Comparison of ENCODE assay signal across 1 cellular context in the genomic region with DNA sequence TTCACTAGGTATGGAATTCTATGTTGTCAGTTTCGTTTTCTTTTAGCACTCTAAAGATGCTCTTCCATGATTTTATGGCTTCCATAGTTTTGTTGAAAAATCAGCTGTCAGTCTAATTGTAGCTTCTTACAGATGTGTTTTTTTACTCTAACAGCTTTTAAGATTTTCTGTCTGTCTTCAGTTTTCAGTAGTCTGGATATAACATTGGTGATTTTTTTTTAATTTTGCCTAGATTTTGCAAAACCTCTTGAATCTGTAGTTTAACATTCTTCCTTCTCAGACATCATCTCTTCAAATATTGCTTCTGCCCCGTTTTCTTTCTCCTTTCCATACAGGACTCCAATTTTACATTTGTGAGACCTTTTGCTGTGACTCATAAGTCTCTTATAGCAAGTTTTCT.
TF ChIP-seq lines count a peak whose summit lies in the region.

No MANE protein-coding gene starts in this region.

TF ChIP-seq in HEK293, 187 proteins besides CTCF, POLR2A, EP300 and RAD21 (continued from another document and continues in another):
- TF ChIP-seq ZNF529 (tag by site-specific recombination; IDR thresholded peaks at IDR 0.05; ENCODE audit: insufficient replicate concordance) (peak; percentile 87), SP3 (tag by site-specific recombination; IDR thresholded peaks at IDR 0.05) (0 out of 2 replicates have a peak, but pooled peaks have one; percentile 21), ZXDB (tag by site-specific recombination; IDR thresholded peaks at IDR 0.05) (0 out of 2 replicates have a peak, but pooled peaks have one; percentile 36), ZFP41 (tag by site-specific recombination; IDR thresholded peaks at IDR 0.05; ENCODE audit: borderline replicate concordance) (no peak), ZNF626 (tag by site-specific recombination; IDR thresholded peaks at IDR 0.05) (peak; percentile 100), ZNF10 (tag by site-specific recombination; IDR thresholded peaks at IDR 0.05) (peak; percentile 13; the same call in 1 of the 2 replicates), ZNF610 (tag by site-specific recombination; IDR thresholded peaks at IDR 0.05; ENCODE audit: borderline replicate concordance) (peak; percentile 87; the same call in 1 of the 2 replicates), ZNF23 (tag by site-specific recombination; IDR thresholded peaks at IDR 0.05; ENCODE audit: borderline replicate concordance) (no peak), MZF1 (tag by site-specific recombination; IDR thresholded peaks at IDR 0.05; ENCODE audit: borderline replicate concordance) (no peak), ZFHX2 (tag by site-specific recombination; conservative IDR thresholded peaks at IDR 0.05) (no peak), ZNF670 (tag by site-specific recombination; IDR thresholded peaks at IDR 0.05; ENCODE audit: low read depth) (no peak), ZNF133 (tag by site-specific recombination; IDR thresholded peaks at IDR 0.05) (peak; percentile 55; the same call in 1 of the 2 replicates), ZNF501 (tag by site-specific recombination; IDR thresholded peaks at IDR 0.05) (no peak), ZNF549 (tag by site-specific recombination; IDR thresholded peaks at IDR 0.05) (peak; percentile 84), GLIS2 (tag by site-specific recombination; IDR thresholded peaks at IDR 0.05) (no peak), ZNF157 (tag by site-specific recombination; IDR thresholded peaks at IDR 0.05) (0 out of 2 replicates have a peak, but pooled peaks have one; percentile 9), ZNF184 (tag by site-specific recombination; IDR thresholded peaks at IDR 0.05) (peak; percentile 86; the same call in 1 of the 2 replicates), PRDM1 (tag by site-specific recombination; IDR thresholded peaks at IDR 0.05) (0 out of 2 replicates have a peak, but pooled peaks have one; percentile 7), ZNF155 (tag by site-specific recombination; IDR thresholded peaks at IDR 0.05) (peak; percentile 28; the same call in 1 of the 2 replicates), ZNF837 (tag by site-specific recombination; IDR thresholded peaks at IDR 0.05) (no peak), ZFP37 (tag by site-specific recombination; IDR thresholded peaks at IDR 0.05) (no peak), ZNF623 (tag by site-specific recombination; IDR thresholded peaks at IDR 0.05) (no peak), HOXC10 (CRISPR knock-in tag; IDR thresholded peaks at IDR 0.05) (no peak), ZNF214 (tag by site-specific recombination; IDR thresholded peaks at IDR 0.05; ENCODE audit: borderline replicate concordance) (no peak), ZNF571 (tag by site-specific recombination; IDR thresholded peaks at IDR 0.05) (no peak), HOXD13 (CRISPR knock-in tag; IDR thresholded peaks at IDR 0.05; ENCODE audit: borderline replicate concordance) (no peak), SETDB1 (IDR thresholded peaks at IDR 0.05; ENCODE audit: insufficient read length, low read length) (peak; percentile 99), ZNF558 (tag by site-specific recombination; IDR thresholded peaks at IDR 0.05) (peak; percentile 79), ZBTB48 (tag by site-specific recombination; IDR thresholded peaks at IDR 0.05) (no peak), ZNF324 (tag by site-specific recombination; IDR thresholded peaks at IDR 0.05) (peak; percentile 70; the same call in 1 of the 2 replicates), ZNF302 (tag by site-specific recombination; IDR thresholded peaks at IDR 0.05; ENCODE audit: low read depth) (no peak), KLF10 (tag by site-specific recombination; IDR thresholded peaks at IDR 0.05) (no peak), ZFP69B (tag by site-specific recombination; IDR thresholded peaks at IDR 0.05) (no peak; the same call in 1 of the 2 replicates), ZNF266 (tag by site-specific recombination; IDR thresholded peaks at IDR 0.05; ENCODE audit: low read depth) (no peak), ZNF24 (tag by site-specific recombination; IDR thresholded peaks at IDR 0.05) (no peak), ZNF585B (tag by site-specific recombination; IDR thresholded peaks at IDR 0.05) (0 out of 2 replicates have a peak, but pooled peaks have one; percentile 8), ZNF19 (tag by site-specific recombination; IDR thresholded peaks at IDR 0.05; ENCODE audit: low read depth) (no peak), ZNF311 (tag by site-specific recombination; IDR thresholded peaks at IDR 0.05; ENCODE audit: borderline replicate concordance) (no peak), ZNF350 (tag by site-specific recombination; IDR thresholded peaks at IDR 0.05) (0 out of 2 replicates have a peak, but pooled peaks have one; percentile 15), ZNF433 (tag by site-specific recombination; IDR thresholded peaks at IDR 0.05; ENCODE audit: low read depth) (no peak), GLIS1 (tag by site-specific recombination; IDR thresholded peaks at IDR 0.05) (no peak), ZNF510 (tag by site-specific recombination; IDR thresholded peaks at IDR 0.05; ENCODE audit: insufficient replicate concordance) (peak; percentile 79), ZEB2 (tag by site-specific recombination; IDR thresholded peaks at IDR 0.05) (no peak)
- TF ChIP-seq, protein P1, sequence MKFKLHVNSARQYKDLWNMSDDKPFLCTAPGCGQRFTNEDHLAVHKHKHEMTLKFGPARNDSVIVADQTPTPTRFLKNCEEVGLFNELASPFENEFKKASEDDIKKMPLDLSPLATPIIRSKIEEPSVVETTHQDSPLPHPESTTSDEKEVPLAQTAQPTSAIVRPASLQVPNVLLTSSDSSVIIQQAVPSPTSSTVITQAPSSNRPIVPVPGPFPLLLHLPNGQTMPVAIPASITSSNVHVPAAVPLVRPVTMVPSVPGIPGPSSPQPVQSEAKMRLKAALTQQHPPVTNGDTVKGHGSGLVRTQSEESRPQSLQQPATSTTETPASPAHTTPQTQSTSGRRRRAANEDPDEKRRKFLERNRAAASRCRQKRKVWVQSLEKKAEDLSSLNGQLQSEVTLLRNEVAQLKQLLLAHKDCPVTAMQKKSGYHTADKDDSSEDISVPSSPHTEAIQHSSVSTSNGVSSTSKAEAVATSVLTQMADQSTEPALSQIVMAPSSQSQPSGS (tag by site-specific recombination; IDR thresholded peaks at IDR 0.05; ENCODE audit: low read depth) = no peak
- TF ChIP-seq, protein P2, sequence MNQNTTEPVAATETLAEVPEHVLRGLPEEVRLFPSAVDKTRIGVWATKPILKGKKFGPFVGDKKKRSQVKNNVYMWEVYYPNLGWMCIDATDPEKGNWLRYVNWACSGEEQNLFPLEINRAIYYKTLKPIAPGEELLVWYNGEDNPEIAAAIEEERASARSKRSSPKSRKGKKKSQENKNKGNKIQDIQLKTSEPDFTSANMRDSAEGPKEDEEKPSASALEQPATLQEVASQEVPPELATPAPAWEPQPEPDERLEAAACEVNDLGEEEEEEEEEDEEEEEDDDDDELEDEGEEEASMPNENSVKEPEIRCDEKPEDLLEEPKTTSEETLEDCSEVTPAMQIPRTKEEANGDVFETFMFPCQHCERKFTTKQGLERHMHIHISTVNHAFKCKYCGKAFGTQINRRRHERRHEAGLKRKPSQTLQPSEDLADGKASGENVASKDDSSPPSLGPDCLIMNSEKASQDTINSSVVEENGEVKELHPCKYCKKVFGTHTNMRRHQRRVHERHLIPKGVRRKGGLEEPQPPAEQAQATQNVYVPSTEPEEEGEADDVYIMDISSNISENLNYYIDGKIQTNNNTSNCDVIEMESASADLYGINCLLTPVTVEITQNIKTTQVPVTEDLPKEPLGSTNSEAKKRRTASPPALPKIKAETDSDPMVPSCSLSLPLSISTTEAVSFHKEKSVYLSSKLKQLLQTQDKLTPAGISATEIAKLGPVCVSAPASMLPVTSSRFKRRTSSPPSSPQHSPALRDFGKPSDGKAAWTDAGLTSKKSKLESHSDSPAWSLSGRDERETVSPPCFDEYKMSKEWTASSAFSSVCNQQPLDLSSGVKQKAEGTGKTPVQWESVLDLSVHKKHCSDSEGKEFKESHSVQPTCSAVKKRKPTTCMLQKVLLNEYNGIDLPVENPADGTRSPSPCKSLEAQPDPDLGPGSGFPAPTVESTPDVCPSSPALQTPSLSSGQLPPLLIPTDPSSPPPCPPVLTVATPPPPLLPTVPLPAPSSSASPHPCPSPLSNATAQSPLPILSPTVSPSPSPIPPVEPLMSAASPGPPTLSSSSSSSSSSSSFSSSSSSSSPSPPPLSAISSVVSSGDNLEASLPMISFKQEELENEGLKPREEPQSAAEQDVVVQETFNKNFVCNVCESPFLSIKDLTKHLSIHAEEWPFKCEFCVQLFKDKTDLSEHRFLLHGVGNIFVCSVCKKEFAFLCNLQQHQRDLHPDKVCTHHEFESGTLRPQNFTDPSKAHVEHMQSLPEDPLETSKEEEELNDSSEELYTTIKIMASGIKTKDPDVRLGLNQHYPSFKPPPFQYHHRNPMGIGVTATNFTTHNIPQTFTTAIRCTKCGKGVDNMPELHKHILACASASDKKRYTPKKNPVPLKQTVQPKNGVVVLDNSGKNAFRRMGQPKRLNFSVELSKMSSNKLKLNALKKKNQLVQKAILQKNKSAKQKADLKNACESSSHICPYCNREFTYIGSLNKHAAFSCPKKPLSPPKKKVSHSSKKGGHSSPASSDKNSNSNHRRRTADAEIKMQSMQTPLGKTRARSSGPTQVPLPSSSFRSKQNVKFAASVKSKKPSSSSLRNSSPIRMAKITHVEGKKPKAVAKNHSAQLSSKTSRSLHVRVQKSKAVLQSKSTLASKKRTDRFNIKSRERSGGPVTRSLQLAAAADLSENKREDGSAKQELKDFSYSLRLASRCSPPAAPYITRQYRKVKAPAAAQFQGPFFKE (tag by site-specific recombination; IDR thresholded peaks at IDR 0.05; ENCODE audit: borderline replicate concordance) = no peak
- TF ChIP-seq, protein P3, sequence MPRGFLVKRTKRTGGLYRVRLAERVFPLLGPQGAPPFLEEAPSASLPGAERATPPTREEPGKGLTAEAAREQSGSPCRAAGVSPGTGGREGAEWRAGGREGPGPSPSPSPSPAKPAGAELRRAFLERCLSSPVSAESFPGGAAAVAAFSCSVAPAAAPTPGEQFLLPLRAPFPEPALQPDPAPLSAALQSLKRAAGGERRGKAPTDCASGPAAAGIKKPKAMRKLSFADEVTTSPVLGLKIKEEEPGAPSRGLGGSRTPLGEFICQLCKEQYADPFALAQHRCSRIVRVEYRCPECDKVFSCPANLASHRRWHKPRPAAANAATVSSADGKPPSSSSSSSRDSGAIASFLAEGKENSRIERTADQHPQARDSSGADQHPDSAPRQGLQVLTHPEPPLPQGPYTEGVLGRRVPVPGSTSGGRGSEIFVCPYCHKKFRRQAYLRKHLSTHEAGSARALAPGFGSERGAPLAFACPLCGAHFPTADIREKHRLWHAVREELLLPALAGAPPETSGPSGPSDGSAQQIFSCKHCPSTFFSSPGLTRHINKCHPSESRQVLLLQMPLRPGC (tag by site-specific recombination; IDR thresholded peaks at IDR 0.05) = no peak
- TF ChIP-seq, protein P4, sequence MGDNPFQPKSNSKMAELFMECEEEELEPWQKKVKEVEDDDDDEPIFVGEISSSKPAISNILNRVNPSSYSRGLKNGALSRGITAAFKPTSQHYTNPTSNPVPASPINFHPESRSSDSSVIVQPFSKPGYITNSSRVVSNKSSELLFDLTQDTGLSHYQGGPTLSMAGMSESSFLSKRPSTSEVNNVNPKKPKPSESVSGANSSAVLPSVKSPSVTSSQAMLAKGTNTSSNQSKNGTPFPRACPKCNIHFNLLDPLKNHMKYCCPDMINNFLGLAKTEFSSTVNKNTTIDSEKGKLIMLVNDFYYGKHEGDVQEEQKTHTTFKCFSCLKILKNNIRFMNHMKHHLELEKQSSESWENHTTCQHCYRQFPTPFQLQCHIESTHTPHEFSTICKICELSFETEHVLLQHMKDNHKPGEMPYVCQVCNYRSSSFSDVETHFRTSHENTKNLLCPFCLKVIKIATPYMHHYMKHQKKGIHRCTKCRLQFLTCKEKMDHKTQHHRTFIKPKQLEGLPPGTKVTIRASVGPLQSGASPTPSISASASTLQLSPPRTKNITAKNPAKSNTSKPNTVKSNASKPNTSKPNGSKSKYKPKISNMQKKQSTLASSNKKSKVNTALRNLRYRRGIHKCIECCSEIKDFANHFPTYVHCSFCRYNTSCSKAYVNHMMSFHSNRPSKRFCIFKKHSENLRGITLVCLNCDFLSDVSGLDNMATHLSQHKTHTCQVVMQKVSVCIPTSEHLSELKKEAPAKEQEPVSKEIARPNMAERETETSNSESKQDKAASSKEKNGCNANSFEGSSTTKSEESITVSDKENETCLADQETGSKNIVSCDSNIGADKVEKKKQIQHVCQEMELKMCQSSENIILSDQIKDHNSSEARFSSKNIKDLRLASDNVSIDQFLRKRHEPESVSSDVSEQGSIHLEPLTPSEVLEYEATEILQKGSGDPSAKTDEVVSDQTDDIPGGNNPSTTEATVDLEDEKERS (tag by site-specific recombination; IDR thresholded peaks at IDR 0.05) = peak; percentile 96
- TF ChIP-seq, protein P5, sequence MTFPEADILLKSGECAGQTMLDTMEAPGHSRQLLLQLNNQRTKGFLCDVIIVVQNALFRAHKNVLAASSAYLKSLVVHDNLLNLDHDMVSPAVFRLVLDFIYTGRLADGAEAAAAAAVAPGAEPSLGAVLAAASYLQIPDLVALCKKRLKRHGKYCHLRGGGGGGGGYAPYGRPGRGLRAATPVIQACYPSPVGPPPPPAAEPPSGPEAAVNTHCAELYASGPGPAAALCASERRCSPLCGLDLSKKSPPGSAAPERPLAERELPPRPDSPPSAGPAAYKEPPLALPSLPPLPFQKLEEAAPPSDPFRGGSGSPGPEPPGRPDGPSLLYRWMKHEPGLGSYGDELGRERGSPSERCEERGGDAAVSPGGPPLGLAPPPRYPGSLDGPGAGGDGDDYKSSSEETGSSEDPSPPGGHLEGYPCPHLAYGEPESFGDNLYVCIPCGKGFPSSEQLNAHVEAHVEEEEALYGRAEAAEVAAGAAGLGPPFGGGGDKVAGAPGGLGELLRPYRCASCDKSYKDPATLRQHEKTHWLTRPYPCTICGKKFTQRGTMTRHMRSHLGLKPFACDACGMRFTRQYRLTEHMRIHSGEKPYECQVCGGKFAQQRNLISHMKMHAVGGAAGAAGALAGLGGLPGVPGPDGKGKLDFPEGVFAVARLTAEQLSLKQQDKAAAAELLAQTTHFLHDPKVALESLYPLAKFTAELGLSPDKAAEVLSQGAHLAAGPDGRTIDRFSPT (tag by site-specific recombination; IDR thresholded peaks at IDR 0.05) = no peak
- TF ChIP-seq, protein P6, sequence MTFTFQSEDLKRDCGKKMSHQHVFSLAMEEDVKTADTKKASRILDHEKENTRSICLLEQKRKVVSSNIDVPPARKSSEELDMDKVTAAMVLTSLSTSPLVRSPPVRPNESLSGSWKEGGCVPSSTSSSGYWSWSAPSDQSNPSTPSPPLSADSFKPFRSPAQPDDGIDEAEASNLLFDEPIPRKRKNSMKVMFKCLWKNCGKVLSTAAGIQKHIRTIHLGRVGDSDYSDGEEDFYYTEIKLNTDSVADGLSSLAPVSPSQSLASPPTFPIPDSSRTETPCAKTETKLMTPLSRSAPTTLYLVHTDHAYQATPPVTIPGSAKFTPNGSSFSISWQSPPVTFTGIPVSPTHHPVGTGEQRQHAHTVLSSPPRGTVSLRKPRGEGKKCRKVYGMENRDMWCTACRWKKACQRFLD (tag by site-specific recombination; IDR thresholded peaks at IDR 0.05) = no peak
- TF ChIP-seq, protein P7, sequence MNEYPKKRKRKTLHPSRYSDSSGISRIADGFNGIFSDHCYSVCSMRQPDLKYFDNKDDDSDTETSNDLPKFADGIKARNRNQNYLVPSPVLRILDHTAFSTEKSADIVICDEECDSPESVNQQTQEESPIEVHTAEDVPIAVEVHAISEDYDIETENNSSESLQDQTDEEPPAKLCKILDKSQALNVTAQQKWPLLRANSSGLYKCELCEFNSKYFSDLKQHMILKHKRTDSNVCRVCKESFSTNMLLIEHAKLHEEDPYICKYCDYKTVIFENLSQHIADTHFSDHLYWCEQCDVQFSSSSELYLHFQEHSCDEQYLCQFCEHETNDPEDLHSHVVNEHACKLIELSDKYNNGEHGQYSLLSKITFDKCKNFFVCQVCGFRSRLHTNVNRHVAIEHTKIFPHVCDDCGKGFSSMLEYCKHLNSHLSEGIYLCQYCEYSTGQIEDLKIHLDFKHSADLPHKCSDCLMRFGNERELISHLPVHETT (tag by site-specific recombination; IDR thresholded peaks at IDR 0.05) = peak; percentile 66; the same call in 1 of the 2 replicates
